In genomic region chr5:139403787-139404483, GRCh38 we compare ENCODE assay signal across 8 cellular contexts. TPM values are rescaled to one million over a fixed set of nuclear protein-coding genes. Genes with fewer than 3 reads are reported as not detected.
DNase-seq lines count a peak whose midpoint lies in the region; ATAC-seq and TF ChIP-seq lines count a peak whose summit lies in the region.

Gene SPATA24, minus strand, starts transcription at chr5:139404089. Its CDS starts 29 bp downstream, at chr5:139404060.

- TF ChIP-seq RAD21 in Ishikawa (IDR thresholded peaks at IDR 0.05; ENCODE audit: low read depth), result no peak

- peak; percentile 18; the same call in 1 of the 2 replicates for TF ChIP-seq EP300 in Ishikawa (IDR thresholded peaks at IDR 0.05; ENCODE audit: borderline replicate concordance)

- DNase-seq in DMS153 (lab: John Stamatoyannopoulos, UW) (peak; percentile 72), OCI-M2 (lab: John Stamatoyannopoulos, UW; ENCODE audit: unreplicated experiment) (peak; percentile 81), epithelial cell of prostate (ENCODE audit: low read depth, low spot score) (peak; percentile 75), mucosa of gallbladder (ENCODE audit: low spot score) (peak; percentile 98)
- DNase-seq in activated T-cell treated with anti-CD3 and anti-CD28 coated beads, Interleukin-2, amount 50 U/mL, for 1 hour, result peak; percentile 96
- peak; percentile 98 for DNase-seq in stimulated activated CD8-positive, alpha-beta memory T cell treated with anti-CD3 and anti-CD28 coated beads, Interleukin-4, amount 100 ng/mL, for 24 hours (ENCODE audit: low read depth)

- H3K27ac ChIP-seq in epithelial cell of prostate, result peak within 1 kb of the TSS; percentile 90

- ATAC-seq in GM21619 (IDR thresholded peaks at IDR 0.05; ENCODE audit: unreplicated experiment), result peak; percentile 79

TF ChIP-seq in Ishikawa, 13 proteins besides CTCF, POLR2A, EP300 and RAD21:
- TF ChIP-seq USF1 (IDR thresholded peaks at IDR 0.05) (0 out of 2 replicates have a peak, but pooled peaks have one; percentile 12), TEAD4 (IDR thresholded peaks at IDR 0.05) (peak; percentile 70), ZBTB7A (IDR thresholded peaks at IDR 0.05; ENCODE audit: low read depth) (no peak), NFIC (IDR thresholded peaks at IDR 0.05) (no peak), MAX (IDR thresholded peaks at IDR 0.05) (peak; percentile 83), CREB1 (IDR thresholded peaks at IDR 0.05; ENCODE audit: low read depth) (peak; percentile 75), YY1 (IDR thresholded peaks at IDR 0.05; ENCODE audit: low read depth) (peak; percentile 92), EGR1 (IDR thresholded peaks at IDR 0.05) (peak; percentile 98)

RNA-seq across cellular contexts. Expression of gene SPATA24, which starts in this region (rescaled TPM):
- total RNA-seq in mucosa of gallbladder, result 7.3 TPM

Comparison
In these comparisons a context has a peak if more than half of its experiments do, and no peak if none do; other contexts are left out.
1. Peak in every context shown above with its lines: DNase-seq, ATAC-seq and H3K27ac ChIP-seq.